ENCODE assay signal across 29 cellular contexts in the genomic region with DNA sequence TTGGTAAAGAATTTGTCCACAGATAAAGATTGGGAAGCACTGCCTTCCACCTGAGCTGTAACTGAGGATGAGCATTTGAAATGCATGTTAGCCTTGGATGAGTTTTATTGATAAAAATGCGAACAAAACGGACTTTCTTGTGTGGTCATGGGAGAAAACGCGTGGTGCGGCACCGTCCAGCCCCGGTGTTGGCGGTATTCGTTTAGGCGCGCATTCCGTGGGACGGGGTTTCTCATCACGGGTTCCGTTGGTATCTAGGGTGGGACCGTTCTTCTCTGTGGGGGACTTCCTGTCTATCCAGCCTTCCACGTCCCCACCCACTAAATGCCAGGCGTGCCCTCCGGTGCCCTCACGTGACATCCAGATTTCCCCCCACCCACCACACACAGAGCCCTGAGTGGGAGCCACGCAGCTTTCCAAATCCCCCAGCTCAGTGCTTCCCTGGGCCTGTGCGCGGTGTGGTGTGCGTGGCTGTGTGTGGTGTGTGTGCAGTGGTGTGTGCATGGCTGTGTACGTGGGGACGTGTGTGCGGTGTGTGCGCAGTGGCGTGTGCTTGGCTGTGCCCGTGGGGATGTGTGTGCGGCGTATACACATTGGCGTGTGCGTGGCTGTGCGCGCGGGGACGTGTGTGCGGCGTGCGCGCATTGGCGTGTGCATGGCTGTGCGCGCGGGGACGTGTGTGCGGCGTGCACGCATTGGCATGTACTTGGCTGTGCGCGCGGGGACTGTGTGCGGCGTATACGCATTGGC.
"Had no signal": no experiment of that assay in that cellular context is flagged by ENCODE, and none has a peak within 500 bp of the region (broad histone marks: within the 10 kb centered on the region; RNA-seq: fewer than 3 reads in every experiment).

No MANE protein-coding gene starts in this region.

- H3K27me3 ChIP-seq: dorsolateral prefrontal cortex, esophagus muscularis mucosa, foreskin keratinocyte, gastroesophageal sphincter, heart left ventricle, hepatocyte, right lobe of liver, suprapubic skin, transverse colon, upper lobe of right lung, uterus had no signal

- DNase-seq: effector CD4-positive, alpha-beta T cell; foreskin keratinocyte; kidney; mesenchymal stem cell; mucosa of descending colon; naive B cell; nephron progenitor cell; right lobe of liver; small intestine; stimulated activated CD4-positive, alpha-beta T cell treated with anti-CD3 and anti-CD28 coated beads, Interleukin-15, amount 100 ng/mL, for 24 hours; stimulated activated CD4-positive, alpha-beta T cell treated with anti-CD3 and anti-CD28 coated beads, Interleukin-2, amount 100 ng/mL, for 48 hours; stimulated activated CD8-positive, alpha-beta memory T cell treated with anti-CD3 and anti-CD28 coated beads, Interleukin-4, amount 100 ng/mL, for 48 hours; stimulated activated naive CD4-positive, alpha-beta T cell; stimulated activated naive CD8-positive, alpha-beta T cell treated with anti-CD3 and anti-CD28 coated beads, Interleukin-15, amount 100 ng/mL, for 72 hours; transverse colon; upper lobe of right lung; uterus had no signal

- H3K27ac Mint-ChIP-seq: nephron progenitor cell; progenitor cell of endocrine pancreas; stimulated activated naive CD8-positive, alpha-beta T cell treated with anti-CD3 and anti-CD28 coated beads, Interleukin-15, amount 100 ng/mL, for 72 hours had no signal

- H3K4me1 ChIP-seq: esophagus muscularis mucosa, gastroesophageal sphincter, heart left ventricle, parathyroid adenoma, right lobe of liver, suprapubic skin, transverse colon, upper lobe of right lung, uterus had no signal

- H2AFZ ChIP-seq: hepatocyte, parathyroid adenoma had no signal

- H3K27me3 Mint-ChIP-seq: naive B cell; progenitor cell of endocrine pancreas; stimulated activated naive CD8-positive, alpha-beta T cell treated with anti-CD3 and anti-CD28 coated beads, Interleukin-15, amount 100 ng/mL, for 72 hours had no signal

- ATAC-seq: foreskin keratinocyte; gastroesophageal sphincter; heart left ventricle; left lobe of liver; mucosa of descending colon; right lobe of liver; stimulated activated naive CD8-positive, alpha-beta T cell treated with anti-CD3 and anti-CD28 coated beads, Interleukin-15, amount 100 ng/mL, for 72 hours; upper lobe of right lung had no signal

- H3K27ac ChIP-seq: epithelial cell of prostate, esophagus muscularis mucosa, foreskin keratinocyte, gastroesophageal sphincter, heart left ventricle, hepatocyte, parathyroid adenoma, right lobe of liver, suprapubic skin, transverse colon, upper lobe of right lung, uterus had no signal

- FAIRE-seq: colon, kidney, small intestine had no signal

- H3K79me2 ChIP-seq: hepatocyte had no signal

- H3K4me3 Mint-ChIP-seq: mesothelial cell of epicardium; naive B cell; nephron progenitor cell; stimulated activated naive CD8-positive, alpha-beta T cell treated with anti-CD3 and anti-CD28 coated beads, Interleukin-15, amount 100 ng/mL, for 72 hours had no signal

- H3K9me3 ChIP-seq: esophagus muscularis mucosa, gastroesophageal sphincter, heart left ventricle, mucosa of descending colon, right lobe of liver, suprapubic skin, transverse colon, upper lobe of right lung, uterus had no signal

- H3K9me3 Mint-ChIP-seq: mesothelial cell of epicardium; naive B cell; nephron progenitor cell; stimulated activated naive CD8-positive, alpha-beta T cell treated with anti-CD3 and anti-CD28 coated beads, Interleukin-15, amount 100 ng/mL, for 72 hours had no signal

- H3K4me2 ChIP-seq: hepatocyte had no signal

- H3K4me1 Mint-ChIP-seq: mesothelial cell of epicardium had no signal

- H3K36me3 ChIP-seq: uterus had no signal

- H3K4me3 ChIP-seq: dorsolateral prefrontal cortex, esophagus muscularis mucosa, gastroesophageal sphincter, heart left ventricle, hepatocyte, mucosa of descending colon, right lobe of liver, suprapubic skin, transverse colon, upper lobe of right lung, uterus had no signal

- H3K9ac ChIP-seq: parathyroid adenoma had no signal
